Comparison of ENCODE assay signal across 1 cellular context in genomic region chr7:87596696-87597095, GRCh38.
TF ChIP-seq lines count a peak whose summit lies in the region.

No MANE protein-coding gene starts in this region.

TF ChIP-seq in GM23338, 12 proteins besides CTCF, POLR2A, EP300 and RAD21 (continued from another document):
- TF ChIP-seq ZNF462 (CRISPR knock-in tag; IDR thresholded peaks at IDR 0.05) = no peak
- no peak for TF ChIP-seq ZNF331 (CRISPR knock-in tag; IDR thresholded peaks at IDR 0.05; ENCODE audit: low read depth)
- no peak for TF ChIP-seq CREB1 (CRISPR knock-in tag; IDR thresholded peaks at IDR 0.05; ENCODE audit: low read depth)
- no peak for TF ChIP-seq ZNF114 (CRISPR knock-in tag; IDR thresholded peaks at IDR 0.05)
- TF ChIP-seq ETS1 (IDR thresholded peaks at IDR 0.05) = no peak
- no peak for TF ChIP-seq EZH2 (IDR thresholded peaks at IDR 0.05; ENCODE audit: low read depth, unreplicated experiment)
- no peak for TF ChIP-seq EZH2phosphoT487 (IDR thresholded peaks at IDR 0.05; ENCODE audit: unreplicated experiment)
- TF ChIP-seq, protein P1, sequence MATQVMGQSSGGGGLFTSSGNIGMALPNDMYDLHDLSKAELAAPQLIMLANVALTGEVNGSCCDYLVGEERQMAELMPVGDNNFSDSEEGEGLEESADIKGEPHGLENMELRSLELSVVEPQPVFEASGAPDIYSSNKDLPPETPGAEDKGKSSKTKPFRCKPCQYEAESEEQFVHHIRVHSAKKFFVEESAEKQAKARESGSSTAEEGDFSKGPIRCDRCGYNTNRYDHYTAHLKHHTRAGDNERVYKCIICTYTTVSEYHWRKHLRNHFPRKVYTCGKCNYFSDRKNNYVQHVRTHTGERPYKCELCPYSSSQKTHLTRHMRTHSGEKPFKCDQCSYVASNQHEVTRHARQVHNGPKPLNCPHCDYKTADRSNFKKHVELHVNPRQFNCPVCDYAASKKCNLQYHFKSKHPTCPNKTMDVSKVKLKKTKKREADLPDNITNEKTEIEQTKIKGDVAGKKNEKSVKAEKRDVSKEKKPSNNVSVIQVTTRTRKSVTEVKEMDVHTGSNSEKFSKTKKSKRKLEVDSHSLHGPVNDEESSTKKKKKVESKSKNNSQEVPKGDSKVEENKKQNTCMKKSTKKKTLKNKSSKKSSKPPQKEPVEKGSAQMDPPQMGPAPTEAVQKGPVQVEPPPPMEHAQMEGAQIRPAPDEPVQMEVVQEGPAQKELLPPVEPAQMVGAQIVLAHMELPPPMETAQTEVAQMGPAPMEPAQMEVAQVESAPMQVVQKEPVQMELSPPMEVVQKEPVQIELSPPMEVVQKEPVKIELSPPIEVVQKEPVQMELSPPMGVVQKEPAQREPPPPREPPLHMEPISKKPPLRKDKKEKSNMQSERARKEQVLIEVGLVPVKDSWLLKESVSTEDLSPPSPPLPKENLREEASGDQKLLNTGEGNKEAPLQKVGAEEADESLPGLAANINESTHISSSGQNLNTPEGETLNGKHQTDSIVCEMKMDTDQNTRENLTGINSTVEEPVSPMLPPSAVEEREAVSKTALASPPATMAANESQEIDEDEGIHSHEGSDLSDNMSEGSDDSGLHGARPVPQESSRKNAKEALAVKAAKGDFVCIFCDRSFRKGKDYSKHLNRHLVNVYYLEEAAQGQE (IDR thresholded peaks at IDR 0.05; ENCODE audit: unreplicated experiment) = no peak
- no peak for TF ChIP-seq POLR2AphosphoS5 (IDR thresholded peaks at IDR 0.05; ENCODE audit: low read depth)
- no peak for TF ChIP-seq NANOG (IDR thresholded peaks at IDR 0.05; ENCODE audit: borderline replicate concordance)
